1 cellular context compared by ENCODE assay signal in the genomic region with DNA sequence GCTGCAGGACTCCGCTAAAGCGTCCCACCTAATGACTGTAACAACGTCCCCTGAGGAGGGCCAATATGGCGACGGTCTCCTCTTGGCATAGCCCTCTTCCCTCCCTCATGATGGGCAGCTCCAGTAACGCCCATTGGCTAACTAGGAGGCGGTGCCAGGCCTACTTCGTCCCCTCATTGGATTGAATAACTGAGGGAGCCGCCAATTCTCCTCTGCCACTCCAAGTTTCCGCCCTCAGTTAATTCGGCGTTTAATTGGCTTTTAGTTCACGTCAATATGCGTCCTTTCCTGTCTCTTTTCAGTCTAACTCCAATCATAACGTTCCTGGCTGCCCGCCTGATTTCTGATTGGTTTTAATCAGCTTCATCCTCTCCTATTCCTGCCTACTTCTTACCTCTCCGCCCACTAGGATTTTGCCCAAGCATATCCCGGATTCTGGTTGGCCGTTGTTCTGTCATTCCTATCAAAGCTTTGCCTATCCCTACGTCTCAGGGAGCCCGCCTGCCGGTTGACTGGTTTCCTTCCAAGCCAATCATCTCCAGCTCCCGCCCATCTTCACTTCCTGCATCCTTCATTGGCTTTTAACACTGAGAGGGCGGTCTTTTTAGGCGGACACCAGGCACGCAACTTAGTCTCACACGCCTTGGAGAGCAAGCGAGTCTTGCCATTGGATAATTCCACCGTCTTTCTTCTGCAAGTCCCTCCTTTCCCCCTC.
TF ChIP-seq lines count a peak whose summit lies in the region.

No MANE protein-coding gene starts in this region.

TF ChIP-seq in K562, 482 proteins besides CTCF, POLR2A, EP300 and RAD21 (continued from another document and continues in another):
- TF ChIP-seq, protein P1, sequence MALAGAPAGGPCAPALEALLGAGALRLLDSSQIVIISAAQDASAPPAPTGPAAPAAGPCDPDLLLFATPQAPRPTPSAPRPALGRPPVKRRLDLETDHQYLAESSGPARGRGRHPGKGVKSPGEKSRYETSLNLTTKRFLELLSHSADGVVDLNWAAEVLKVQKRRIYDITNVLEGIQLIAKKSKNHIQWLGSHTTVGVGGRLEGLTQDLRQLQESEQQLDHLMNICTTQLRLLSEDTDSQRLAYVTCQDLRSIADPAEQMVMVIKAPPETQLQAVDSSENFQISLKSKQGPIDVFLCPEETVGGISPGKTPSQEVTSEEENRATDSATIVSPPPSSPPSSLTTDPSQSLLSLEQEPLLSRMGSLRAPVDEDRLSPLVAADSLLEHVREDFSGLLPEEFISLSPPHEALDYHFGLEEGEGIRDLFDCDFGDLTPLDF (CRISPR knock-in tag; IDR thresholded peaks at IDR 0.05) = peak; percentile 67; the same call in 1 of the 2 replicates
- TF ChIP-seq, protein P2, sequence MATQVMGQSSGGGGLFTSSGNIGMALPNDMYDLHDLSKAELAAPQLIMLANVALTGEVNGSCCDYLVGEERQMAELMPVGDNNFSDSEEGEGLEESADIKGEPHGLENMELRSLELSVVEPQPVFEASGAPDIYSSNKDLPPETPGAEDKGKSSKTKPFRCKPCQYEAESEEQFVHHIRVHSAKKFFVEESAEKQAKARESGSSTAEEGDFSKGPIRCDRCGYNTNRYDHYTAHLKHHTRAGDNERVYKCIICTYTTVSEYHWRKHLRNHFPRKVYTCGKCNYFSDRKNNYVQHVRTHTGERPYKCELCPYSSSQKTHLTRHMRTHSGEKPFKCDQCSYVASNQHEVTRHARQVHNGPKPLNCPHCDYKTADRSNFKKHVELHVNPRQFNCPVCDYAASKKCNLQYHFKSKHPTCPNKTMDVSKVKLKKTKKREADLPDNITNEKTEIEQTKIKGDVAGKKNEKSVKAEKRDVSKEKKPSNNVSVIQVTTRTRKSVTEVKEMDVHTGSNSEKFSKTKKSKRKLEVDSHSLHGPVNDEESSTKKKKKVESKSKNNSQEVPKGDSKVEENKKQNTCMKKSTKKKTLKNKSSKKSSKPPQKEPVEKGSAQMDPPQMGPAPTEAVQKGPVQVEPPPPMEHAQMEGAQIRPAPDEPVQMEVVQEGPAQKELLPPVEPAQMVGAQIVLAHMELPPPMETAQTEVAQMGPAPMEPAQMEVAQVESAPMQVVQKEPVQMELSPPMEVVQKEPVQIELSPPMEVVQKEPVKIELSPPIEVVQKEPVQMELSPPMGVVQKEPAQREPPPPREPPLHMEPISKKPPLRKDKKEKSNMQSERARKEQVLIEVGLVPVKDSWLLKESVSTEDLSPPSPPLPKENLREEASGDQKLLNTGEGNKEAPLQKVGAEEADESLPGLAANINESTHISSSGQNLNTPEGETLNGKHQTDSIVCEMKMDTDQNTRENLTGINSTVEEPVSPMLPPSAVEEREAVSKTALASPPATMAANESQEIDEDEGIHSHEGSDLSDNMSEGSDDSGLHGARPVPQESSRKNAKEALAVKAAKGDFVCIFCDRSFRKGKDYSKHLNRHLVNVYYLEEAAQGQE (CRISPR knock-in tag; IDR thresholded peaks at IDR 0.05; ENCODE audit: low read depth) = no peak
- TF ChIP-seq ATF1 (CRISPR knock-in tag; IDR thresholded peaks at IDR 0.05) = no peak
- TF ChIP-seq ATF1 (tag; IDR thresholded peaks at IDR 0.05) = peak; percentile 97
- no peak for TF ChIP-seq HSF4 (CRISPR knock-in tag; IDR thresholded peaks at IDR 0.05; ENCODE audit: borderline replicate concordance)
- TF ChIP-seq NFYB (IDR thresholded peaks at IDR 0.05; ENCODE audit: extremely low read depth, insufficient read length) = peak; percentile 93
- TF ChIP-seq SREBF1 (IDR thresholded peaks at IDR 0.05; ENCODE audit: borderline replicate concordance, low read depth, low read length) = peak; percentile 11; the same call in 1 of the 2 replicates
- TF ChIP-seq ZNF347 (CRISPR knock-in tag; IDR thresholded peaks at IDR 0.05; ENCODE audit: low read depth) = no peak
- TF ChIP-seq RBM39 (optimal IDR thresholded peaks at IDR 0.05; ENCODE audit: low read depth, low read length) = peak; percentile 2
- peak; percentile 51 for TF ChIP-seq HNRNPLL (IDR thresholded peaks at IDR 0.05; ENCODE audit: low read depth, low read length, poor library complexity, severe bottlenecking)
- peak; percentile 72 to 77 for TF ChIP-seq NRF1 (conservative IDR thresholded peaks at IDR 0.05 in 1 of 2, IDR thresholded peaks at IDR 0.05 in 1 of 2)
- no peak for TF ChIP-seq DDX20 (tag; IDR thresholded peaks at IDR 0.05; ENCODE audit: low read depth)
- peak in 1 of 2 experiments; percentile 47; a peak in 2 of 4 replicates for TF ChIP-seq FOXA3 (CRISPR knock-in tag; conservative IDR thresholded peaks at IDR 0.05 in 1 of 2, IDR thresholded peaks at IDR 0.05 in 1 of 2)
- TF ChIP-seq, protein P3, sequence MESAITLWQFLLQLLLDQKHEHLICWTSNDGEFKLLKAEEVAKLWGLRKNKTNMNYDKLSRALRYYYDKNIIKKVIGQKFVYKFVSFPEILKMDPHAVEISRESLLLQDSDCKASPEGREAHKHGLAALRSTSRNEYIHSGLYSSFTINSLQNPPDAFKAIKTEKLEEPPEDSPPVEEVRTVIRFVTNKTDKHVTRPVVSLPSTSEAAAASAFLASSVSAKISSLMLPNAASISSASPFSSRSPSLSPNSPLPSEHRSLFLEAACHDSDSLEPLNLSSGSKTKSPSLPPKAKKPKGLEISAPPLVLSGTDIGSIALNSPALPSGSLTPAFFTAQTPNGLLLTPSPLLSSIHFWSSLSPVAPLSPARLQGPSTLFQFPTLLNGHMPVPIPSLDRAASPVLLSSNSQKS (CRISPR knock-in tag; IDR thresholded peaks at IDR 0.05) = no peak
- TF ChIP-seq TCF3 (CRISPR knock-in tag; IDR thresholded peaks at IDR 0.05) = no peak
- no peak for TF ChIP-seq ZNF324 (CRISPR knock-in tag; IDR thresholded peaks at IDR 0.05)
- TF ChIP-seq, protein P4, sequence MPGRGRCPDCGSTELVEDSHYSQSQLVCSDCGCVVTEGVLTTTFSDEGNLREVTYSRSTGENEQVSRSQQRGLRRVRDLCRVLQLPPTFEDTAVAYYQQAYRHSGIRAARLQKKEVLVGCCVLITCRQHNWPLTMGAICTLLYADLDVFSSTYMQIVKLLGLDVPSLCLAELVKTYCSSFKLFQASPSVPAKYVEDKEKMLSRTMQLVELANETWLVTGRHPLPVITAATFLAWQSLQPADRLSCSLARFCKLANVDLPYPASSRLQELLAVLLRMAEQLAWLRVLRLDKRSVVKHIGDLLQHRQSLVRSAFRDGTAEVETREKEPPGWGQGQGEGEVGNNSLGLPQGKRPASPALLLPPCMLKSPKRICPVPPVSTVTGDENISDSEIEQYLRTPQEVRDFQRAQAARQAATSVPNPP (IDR thresholded peaks at IDR 0.05; ENCODE audit: borderline replicate concordance, insufficient read depth, insufficient read length) = no peak
- TF ChIP-seq ZNF699 (CRISPR knock-in tag; IDR thresholded peaks at IDR 0.05; ENCODE audit: insufficient replicate concordance) = no peak
- TF ChIP-seq YBX1 (IDR thresholded peaks at IDR 0.05) = no peak
- no peak for TF ChIP-seq KLF1 (tag; IDR thresholded peaks at IDR 0.05)
- TF ChIP-seq CBFA2T2 (conservative IDR thresholded peaks at IDR 0.05) = no peak
- no peak for TF ChIP-seq ZBTB8A (IDR thresholded peaks at IDR 0.05; ENCODE audit: partially characterized antibody)
- TF ChIP-seq ZNF551 (CRISPR knock-in tag; IDR thresholded peaks at IDR 0.05) = no peak
- no peak for TF ChIP-seq ZNF282 (CRISPR knock-in tag; IDR thresholded peaks at IDR 0.05)
- no peak for TF ChIP-seq NFE2 (IDR thresholded peaks at IDR 0.05; ENCODE audit: low read depth)
- peak in 1 of 2 experiments; percentile 43; a peak in 1 of 4 replicates for TF ChIP-seq MAZ (CRISPR knock-in tag; conservative IDR thresholded peaks at IDR 0.05 in 1 of 2, IDR thresholded peaks at IDR 0.05 in 1 of 2)
- no peak for TF ChIP-seq PHB2 (IDR thresholded peaks at IDR 0.05; ENCODE audit: low read depth)
- peak; percentile 90 for TF ChIP-seq POLR2B (IDR thresholded peaks at IDR 0.05; ENCODE audit: low read depth, partially characterized antibody)
- TF ChIP-seq, protein P5, sequence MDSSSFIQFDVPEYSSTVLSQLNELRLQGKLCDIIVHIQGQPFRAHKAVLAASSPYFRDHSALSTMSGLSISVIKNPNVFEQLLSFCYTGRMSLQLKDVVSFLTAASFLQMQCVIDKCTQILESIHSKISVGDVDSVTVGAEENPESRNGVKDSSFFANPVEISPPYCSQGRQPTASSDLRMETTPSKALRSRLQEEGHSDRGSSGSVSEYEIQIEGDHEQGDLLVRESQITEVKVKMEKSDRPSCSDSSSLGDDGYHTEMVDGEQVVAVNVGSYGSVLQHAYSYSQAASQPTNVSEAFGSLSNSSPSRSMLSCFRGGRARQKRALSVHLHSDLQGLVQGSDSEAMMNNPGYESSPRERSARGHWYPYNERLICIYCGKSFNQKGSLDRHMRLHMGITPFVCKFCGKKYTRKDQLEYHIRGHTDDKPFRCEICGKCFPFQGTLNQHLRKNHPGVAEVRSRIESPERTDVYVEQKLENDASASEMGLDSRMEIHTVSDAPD (CRISPR knock-in tag; IDR thresholded peaks at IDR 0.05) = no peak
- TF ChIP-seq MAFG (tag; conservative IDR thresholded peaks at IDR 0.05) = no peak
- peak; percentile 86 for TF ChIP-seq POLR2H (tag; IDR thresholded peaks at IDR 0.05; ENCODE audit: low read depth)
- no peak for TF ChIP-seq ZFX (CRISPR knock-in tag; IDR thresholded peaks at IDR 0.05)
- no peak for TF ChIP-seq ZNF140 (CRISPR knock-in tag; IDR thresholded peaks at IDR 0.05)
- TF ChIP-seq CBX8 (IDR thresholded peaks at IDR 0.05; ENCODE audit: borderline replicate concordance, extremely low read depth, low read depth, low read length, poor library complexity, severe bottlenecking) = no peak
- TF ChIP-seq, protein P6, sequence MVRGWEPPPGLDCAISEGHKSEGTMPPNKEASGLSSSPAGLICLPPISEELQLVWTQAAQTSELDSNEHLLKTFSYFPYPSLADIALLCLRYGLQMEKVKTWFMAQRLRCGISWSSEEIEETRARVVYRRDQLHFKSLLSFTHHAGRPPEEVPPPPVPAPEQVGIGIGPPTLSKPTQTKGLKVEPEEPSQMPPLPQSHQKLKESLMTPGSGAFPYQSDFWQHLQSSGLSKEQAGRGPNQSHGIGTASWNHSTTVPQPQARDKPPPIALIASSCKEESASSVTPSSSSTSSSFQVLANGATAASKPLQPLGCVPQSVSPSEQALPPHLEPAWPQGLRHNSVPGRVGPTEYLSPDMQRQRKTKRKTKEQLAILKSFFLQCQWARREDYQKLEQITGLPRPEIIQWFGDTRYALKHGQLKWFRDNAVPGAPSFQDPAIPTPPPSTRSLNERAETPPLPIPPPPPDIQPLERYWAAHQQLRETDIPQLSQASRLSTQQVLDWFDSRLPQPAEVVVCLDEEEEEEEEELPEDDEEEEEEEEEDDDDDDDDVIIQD (CRISPR knock-in tag; IDR thresholded peaks at IDR 0.05) = no peak
- peak; percentile 82 for TF ChIP-seq TAF1 (IDR thresholded peaks at IDR 0.05; ENCODE audit: control insufficient read depth, extremely low read depth, insufficient read depth, low read length, severe bottlenecking)
- no peak for TF ChIP-seq TCFL5 (CRISPR knock-in tag; conservative IDR thresholded peaks at IDR 0.05)
- no peak for TF ChIP-seq EZH2 (IDR thresholded peaks at IDR 0.05; ENCODE audit: borderline replicate concordance, low read depth, low read length)
- TF ChIP-seq KDM1A (IDR thresholded peaks at IDR 0.05) = no peak
- no peak for TF ChIP-seq SAFB (IDR thresholded peaks at IDR 0.05; ENCODE audit: borderline replicate concordance, low read depth, low read length)
- TF ChIP-seq CREBBP (IDR thresholded peaks at IDR 0.05; ENCODE audit: low read depth, low read length) = no peak
- TF ChIP-seq, protein P7, sequence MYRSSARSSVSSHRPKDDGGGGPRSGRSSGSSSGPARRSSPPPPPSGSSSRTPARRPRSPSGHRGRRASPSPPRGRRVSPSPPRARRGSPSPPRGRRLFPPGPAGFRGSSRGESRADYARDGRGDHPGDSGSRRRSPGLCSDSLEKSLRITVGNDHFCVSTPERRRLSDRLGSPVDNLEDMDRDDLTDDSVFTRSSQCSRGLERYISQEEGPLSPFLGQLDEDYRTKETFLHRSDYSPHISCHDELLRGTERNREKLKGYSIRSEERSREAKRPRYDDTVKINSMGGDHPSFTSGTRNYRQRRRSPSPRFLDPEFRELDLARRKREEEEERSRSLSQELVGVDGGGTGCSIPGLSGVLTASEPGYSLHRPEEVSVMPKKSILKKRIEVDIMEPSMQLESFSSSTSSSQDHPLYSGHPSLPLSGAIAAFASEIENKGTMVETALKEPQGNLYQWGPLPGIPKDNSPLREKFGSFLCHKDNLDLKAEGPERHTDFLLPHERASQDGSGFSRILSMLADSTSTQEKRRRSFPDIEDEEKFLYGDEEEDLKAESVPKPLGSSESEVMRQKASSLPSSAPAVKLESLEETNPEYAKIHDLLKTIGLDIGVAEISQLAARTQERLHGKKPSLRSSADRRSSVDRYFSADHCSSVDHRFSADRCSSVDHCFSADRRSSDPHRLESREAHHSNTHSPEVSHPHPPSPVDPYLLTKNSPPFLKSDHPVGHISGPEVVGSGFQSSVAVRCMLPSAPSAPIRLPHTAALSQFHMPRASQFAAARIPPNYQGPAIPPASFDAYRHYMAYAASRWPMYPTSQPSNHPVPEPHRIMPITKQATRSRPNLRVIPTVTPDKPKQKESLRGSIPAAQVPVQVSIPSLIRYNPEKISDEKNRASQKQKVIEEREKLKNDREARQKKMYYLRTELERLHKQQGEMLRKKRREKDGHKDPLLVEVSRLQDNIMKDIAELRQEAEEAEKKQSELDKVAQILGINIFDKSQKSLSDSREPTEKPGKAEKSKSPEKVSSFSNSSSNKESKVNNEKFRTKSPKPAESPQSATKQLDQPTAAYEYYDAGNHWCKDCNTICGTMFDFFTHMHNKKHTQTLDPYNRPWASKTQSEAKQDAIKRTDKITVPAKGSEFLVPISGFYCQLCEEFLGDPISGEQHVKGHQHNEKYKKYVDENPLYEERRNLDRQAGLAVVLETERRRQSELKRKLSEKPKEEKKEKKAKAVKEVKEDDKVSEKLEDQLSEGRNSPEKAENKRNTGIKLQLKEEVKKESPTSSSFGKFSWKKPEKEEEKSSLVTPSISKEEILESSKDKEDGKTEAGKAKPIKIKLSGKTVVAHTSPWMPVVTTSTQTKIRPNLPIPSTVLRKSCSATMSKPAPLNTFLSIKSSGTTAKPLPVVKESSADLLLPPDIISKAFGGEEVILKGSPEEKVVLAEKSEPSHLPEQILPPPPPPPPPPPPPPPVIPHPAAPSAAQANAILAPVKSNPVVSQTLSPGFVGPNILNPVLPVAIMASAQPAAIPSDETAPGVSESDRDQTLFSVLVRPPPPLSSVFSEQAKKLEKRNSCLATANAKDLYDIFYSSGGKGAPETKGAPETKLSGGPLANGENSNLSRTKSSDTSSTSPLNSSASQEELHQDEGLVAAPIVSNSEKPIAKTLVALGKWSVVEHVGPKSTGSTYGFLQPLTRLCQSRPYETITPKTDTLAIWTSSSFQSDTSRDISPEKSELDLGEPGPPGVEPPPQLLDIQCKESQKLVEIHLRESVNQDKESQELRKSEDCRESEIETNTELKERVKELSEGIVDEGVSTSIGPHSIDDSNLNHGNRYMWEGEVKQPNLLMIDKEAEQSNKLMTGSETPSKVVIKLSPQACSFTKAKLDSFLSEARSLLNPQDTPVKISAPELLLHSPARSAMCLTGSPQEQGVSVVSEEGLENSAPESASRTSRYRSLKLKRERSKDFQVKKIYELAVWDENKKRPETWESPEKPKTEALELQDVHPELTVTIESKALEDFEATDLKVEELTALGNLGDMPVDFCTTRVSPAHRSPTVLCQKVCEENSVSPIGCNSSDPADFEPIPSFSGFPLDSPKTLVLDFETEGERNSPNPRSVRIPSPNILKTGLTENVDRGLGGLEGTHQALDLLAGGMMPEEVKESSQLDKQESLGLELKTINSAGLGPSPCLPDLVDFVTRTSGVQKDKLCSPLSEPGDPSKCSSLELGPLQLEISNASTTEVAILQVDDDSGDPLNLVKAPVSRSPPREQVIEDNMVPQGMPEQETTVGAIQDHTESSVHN (IDR thresholded peaks at IDR 0.05; ENCODE audit: borderline replicate concordance in 1 of 2, low read depth in 1 of 2) = no peak
